6 cellular contexts compared by ENCODE assay signal in the genomic region with DNA sequence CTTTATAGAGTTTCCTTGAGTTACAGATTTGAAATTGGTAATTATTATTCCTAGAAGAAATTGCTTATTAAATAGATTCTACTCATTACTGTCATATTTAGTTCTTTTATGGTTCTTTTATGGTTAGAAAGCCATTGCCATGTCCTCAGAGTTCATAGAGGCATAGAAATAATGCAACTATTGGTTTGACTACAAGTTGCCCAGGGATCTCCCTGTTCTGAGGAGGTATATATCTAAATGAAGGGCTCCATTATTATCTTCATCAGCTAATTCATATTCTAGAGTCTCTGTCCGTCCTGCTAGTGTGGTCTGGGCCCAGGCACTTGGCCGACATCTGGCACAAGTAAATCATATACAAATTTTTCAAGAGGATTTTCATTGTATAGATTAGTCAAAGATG.
"Had no signal": no experiment of that assay in that cellular context is flagged by ENCODE, and none has a peak within 500 bp of the region (broad histone marks: within the 10 kb centered on the region; RNA-seq: fewer than 3 reads in every experiment).

No MANE protein-coding gene starts in this region.

- DNase-seq: GDM1, GF-D8 had no signal

- FAIRE-seq: GM12891, GM12892, GM18507, GM19239 had no signal
